33 cellular contexts compared by ENCODE assay signal in genomic region chr20:55090301-55090700, GRCh38.
"Had no signal": no experiment of that assay in that cellular context is flagged by ENCODE, and none has a peak within 500 bp of the region (broad histone marks: within the 10 kb centered on the region; RNA-seq: fewer than 3 reads in every experiment).

No MANE protein-coding gene starts in this region.

- H3K4me3 Mint-ChIP-seq: activated CD4-positive, alpha-beta memory T cell treated with anti-CD3 and anti-CD28 coated beads for 36 hours; activated CD4-positive, alpha-beta T cell treated with anti-CD3 and anti-CD28 coated beads for 36 hours; activated CD4-positive, alpha-beta T cell treated with anti-CD3 and anti-CD28 coated beads, Interleukin-2, amount 10 ng/mL, durations not matched to agents 24 days and 14 days; activated CD8-positive, alpha-beta memory T cell treated with anti-CD3 and anti-CD28 coated beads, Interleukin-2, amount 10 ng/mL, durations not matched to agents 7 days and 5 days; activated CD8-positive, alpha-beta T cell treated with anti-CD3 and anti-CD28 coated beads, Interleukin-2, amount 10 ng/mL, durations not matched to agents 7 days and 5 days; activated naive CD4-positive, alpha-beta T cell treated with anti-CD3 and anti-CD28 coated beads for 36 hours; activated naive CD4-positive, alpha-beta T cell treated with anti-CD3 and anti-CD28 coated beads, Interleukin-2, amount 50 U/mL, for 24 hours; activated naive CD8-positive, alpha-beta T cell treated with anti-CD3 and anti-CD28 coated beads for 36 hours; activated naive CD8-positive, alpha-beta T cell treated with anti-CD3 and anti-CD28 coated beads, Interleukin-2, amount 50 U/mL, for 24 hours; activated T-helper 1 cell treated with anti-CD3 and anti-CD28 coated beads, Interleukin-12 subunit alpha, Interleukin-12 subunit beta, Interleukin-2, Interleukin-4 antibody, amounts not matched to agents 30 ng/mL and 10 ng/mL and 1 ng/mL, durations not matched to agents 14 hours and 24 hours and 36 hours; brain; central memory CD8-positive, alpha-beta T cell; dendritic cell treated with granulocyte-macrophage colony-stimulating factor and Interleukin-4, amounts not matched to agents 40 ng/mL and 50 ng/mL, for 4 days had no signal

- H3K4me1 ChIP-seq: adrenal gland, ascending aorta, breast epithelium, esophagus muscularis mucosa, foreskin keratinocyte, gastrocnemius medialis, heart left ventricle had no signal

- H3K4me3 ChIP-seq: adrenal gland, ascending aorta, breast epithelium, coronary artery, dorsolateral prefrontal cortex, esophagus muscularis mucosa, gastrocnemius medialis, heart left ventricle had no signal

- H3K4me1 Mint-ChIP-seq: activated CD4-positive, alpha-beta T cell treated with anti-CD3 and anti-CD28 coated beads for 36 hours; activated CD4-positive, alpha-beta T cell treated with anti-CD3 and anti-CD28 coated beads, Interleukin-2, amount 10 ng/mL, durations not matched to agents 24 days and 14 days; activated CD8-positive, alpha-beta memory T cell treated with anti-CD3 and anti-CD28 coated beads, Interleukin-2, amount 10 ng/mL, durations not matched to agents 7 days and 5 days; activated naive CD4-positive, alpha-beta T cell treated with anti-CD3 and anti-CD28 coated beads, Interleukin-2, amount 50 U/mL, for 24 hours; activated naive CD8-positive, alpha-beta T cell treated with anti-CD3 and anti-CD28 coated beads for 36 hours; activated naive CD8-positive, alpha-beta T cell treated with anti-CD3 and anti-CD28 coated beads, Interleukin-2, amount 50 U/mL, for 24 hours; central memory CD8-positive, alpha-beta T cell had no signal

- ATAC-seq: activated CD4-positive, alpha-beta T cell treated with anti-CD3 and anti-CD28 coated beads for 36 hours; activated CD8-positive, alpha-beta memory T cell treated with anti-CD3 and anti-CD28 coated beads, Interleukin-2, amount 10 ng/mL, durations not matched to agents 7 days and 5 days; activated CD8-positive, alpha-beta T cell treated with anti-CD3 and anti-CD28 coated beads, Interleukin-2, amount 10 ng/mL, durations not matched to agents 7 days and 5 days; activated naive CD8-positive, alpha-beta T cell treated with anti-CD3 and anti-CD28 coated beads, Interleukin-2, amount 50 U/mL, for 24 hours; foreskin keratinocyte; gastrocnemius medialis; heart left ventricle had no signal

- H3K27ac ChIP-seq: adrenal gland, ascending aorta, breast epithelium, coronary artery, dorsolateral prefrontal cortex, esophagus muscularis mucosa, foreskin keratinocyte, gastrocnemius medialis, heart left ventricle had no signal

- H3K9me3 Mint-ChIP-seq: activated naive CD4-positive, alpha-beta T cell treated with anti-CD3 and anti-CD28 coated beads, Interleukin-2, amount 50 U/mL, for 24 hours had no signal

- DNase-seq: activated CD4-positive, alpha-beta memory T cell treated with anti-CD3 and anti-CD28 coated beads for 36 hours; activated CD4-positive, alpha-beta T cell treated with anti-CD3 and anti-CD28 coated beads for 36 hours; activated CD4-positive, alpha-beta T cell treated with anti-CD3 and anti-CD28 coated beads, Interleukin-2, amount 10 ng/mL, durations not matched to agents 24 days and 14 days; activated CD4-positive, CD25-positive, alpha-beta regulatory T cell; activated CD4-positive, CD25-positive, alpha-beta regulatory T cell treated with anti-CD3 and anti-CD28 coated beads, Interleukin-2, amount 50 U/mL, for 72 hours; activated CD8-positive, alpha-beta memory T cell treated with anti-CD3 and anti-CD28 coated beads, Interleukin-2, amount 10 ng/mL, durations not matched to agents 7 days and 5 days; activated CD8-positive, alpha-beta memory T cell treated with anti-CD3 and anti-CD28 coated beads, Interleukin-2, amount 50 U/mL, for 4 hours; activated CD8-positive, alpha-beta T cell treated with anti-CD3 and anti-CD28 coated beads, Interleukin-2, amount 10 ng/mL, durations not matched to agents 7 days and 5 days; activated effector memory CD4-positive, alpha-beta T cell treated with anti-CD3 and anti-CD28 coated beads, Interleukin-2, amount 50 U/mL, for 16 hours; activated naive CD4-positive, alpha-beta T cell treated with anti-CD3 and anti-CD28 coated beads for 36 hours; activated naive CD8-positive, alpha-beta T cell treated with anti-CD3 and anti-CD28 coated beads for 36 hours; activated naive CD8-positive, alpha-beta T cell treated with anti-CD3 and anti-CD28 coated beads, Interleukin-2, amount 50 U/mL, for 24 hours; activated T-cell treated with anti-CD3 and anti-CD28 coated beads, Interleukin-2, amount 50 U/mL, for 1 hour; activated T-cell treated with anti-CD3 and anti-CD28 coated beads, Interleukin-2, amount 50 U/mL, for 48 hours; adrenal gland; dorsolateral prefrontal cortex; effector memory CD4-positive, alpha-beta T cell; erythroblast; foreskin keratinocyte; gastrocnemius medialis; glutamatergic neuron; heart left ventricle; T-helper 2 cell had no signal

- H3K36me3 ChIP-seq: adrenal gland, ascending aorta, breast epithelium, esophagus muscularis mucosa, gastrocnemius medialis, heart left ventricle had no signal

- H3K9me3 ChIP-seq: adrenal gland, ascending aorta, esophagus muscularis mucosa, gastrocnemius medialis had no signal

- H3K27me3 Mint-ChIP-seq: activated CD4-positive, alpha-beta memory T cell treated with anti-CD3 and anti-CD28 coated beads for 36 hours; activated CD4-positive, alpha-beta T cell treated with anti-CD3 and anti-CD28 coated beads for 36 hours; activated CD4-positive, alpha-beta T cell treated with anti-CD3 and anti-CD28 coated beads, Interleukin-2, amount 10 ng/mL, durations not matched to agents 24 days and 14 days; activated CD8-positive, alpha-beta memory T cell treated with anti-CD3 and anti-CD28 coated beads, Interleukin-2, amount 10 ng/mL, durations not matched to agents 7 days and 5 days; activated naive CD4-positive, alpha-beta T cell treated with anti-CD3 and anti-CD28 coated beads, Interleukin-2, amount 50 U/mL, for 24 hours; activated naive CD8-positive, alpha-beta T cell treated with anti-CD3 and anti-CD28 coated beads for 36 hours; activated naive CD8-positive, alpha-beta T cell treated with anti-CD3 and anti-CD28 coated beads, Interleukin-2, amount 50 U/mL, for 24 hours; central memory CD8-positive, alpha-beta T cell; dendritic cell treated with granulocyte-macrophage colony-stimulating factor and Interleukin-4, amounts not matched to agents 40 ng/mL and 50 ng/mL, for 4 days had no signal

- H3K27ac Mint-ChIP-seq: activated CD4-positive, alpha-beta memory T cell treated with anti-CD3 and anti-CD28 coated beads for 36 hours; activated CD4-positive, alpha-beta T cell treated with anti-CD3 and anti-CD28 coated beads for 36 hours; activated CD4-positive, alpha-beta T cell treated with anti-CD3 and anti-CD28 coated beads, Interleukin-2, amount 10 ng/mL, durations not matched to agents 24 days and 14 days; activated CD8-positive, alpha-beta memory T cell treated with anti-CD3 and anti-CD28 coated beads, Interleukin-2, amount 10 ng/mL, durations not matched to agents 7 days and 5 days; activated CD8-positive, alpha-beta T cell treated with anti-CD3 and anti-CD28 coated beads, Interleukin-2, amount 10 ng/mL, durations not matched to agents 7 days and 5 days; activated naive CD4-positive, alpha-beta T cell treated with anti-CD3 and anti-CD28 coated beads for 36 hours; activated naive CD4-positive, alpha-beta T cell treated with anti-CD3 and anti-CD28 coated beads, Interleukin-2, amount 50 U/mL, for 24 hours; activated naive CD8-positive, alpha-beta T cell treated with anti-CD3 and anti-CD28 coated beads for 36 hours; activated naive CD8-positive, alpha-beta T cell treated with anti-CD3 and anti-CD28 coated beads, Interleukin-2, amount 50 U/mL, for 24 hours; activated T-helper 1 cell treated with anti-CD3 and anti-CD28 coated beads, Interleukin-12 subunit alpha, Interleukin-12 subunit beta, Interleukin-2, Interleukin-4 antibody, amounts not matched to agents 30 ng/mL and 10 ng/mL and 1 ng/mL, durations not matched to agents 14 hours and 24 hours and 36 hours; activated T-helper 2 cell treated with anti-CD3 and anti-CD28 coated beads, Interferon-gamma antibody, Interleukin-2, Interleukin-4, amounts not matched to agents 10 μg/mL and 5 μg/mL and 100 μg/mL, durations not matched to agents 14 hours and 24 hours and 36 hours; brain; dendritic cell treated with granulocyte-macrophage colony-stimulating factor and Interleukin-4, amounts not matched to agents 40 ng/mL and 50 ng/mL, for 4 days had no signal

- H3K36me3 Mint-ChIP-seq: activated CD4-positive, alpha-beta memory T cell treated with anti-CD3 and anti-CD28 coated beads for 36 hours; activated CD8-positive, alpha-beta memory T cell treated with anti-CD3 and anti-CD28 coated beads, Interleukin-2, amount 10 ng/mL, durations not matched to agents 7 days and 5 days; activated naive CD4-positive, alpha-beta T cell treated with anti-CD3 and anti-CD28 coated beads, Interleukin-2, amount 50 U/mL, for 24 hours; activated naive CD8-positive, alpha-beta T cell treated with anti-CD3 and anti-CD28 coated beads for 36 hours; brain had no signal

- H3K27me3 ChIP-seq: adrenal gland, ascending aorta, breast epithelium, dorsolateral prefrontal cortex, esophagus muscularis mucosa, foreskin keratinocyte, gastrocnemius medialis, heart left ventricle had no signal
